In genomic region chr4:88659061-88659889, GRCh38 we compare ENCODE assay signal across 8 cellular contexts. TPM values are rescaled to one million over a fixed set of nuclear protein-coding genes. Genes with fewer than 3 reads are reported as not detected.
A peak's percentile ranks its signal among the peaks of the same experiment; 100 is the strongest.
DNase-seq lines count a peak whose midpoint lies in the region; ATAC-seq, FAIRE-seq and TF ChIP-seq lines count a peak whose summit lies in the region.

No MANE protein-coding gene starts in this region.

- H3K36me3 ChIP-seq in body of pancreas (replicated peaks in 1 of 2; ENCODE audit: insufficient read depth in 1 of 2, low read depth in 2 of 2): no peaks in the 10 kb centered on the region

- H3K27me3 ChIP-seq in body of pancreas: no peaks in the 10 kb centered on the region

- intact Hi-C loops in body of pancreas (cut with DNase I): loop anchor here (5.0 kb wide), 1 partner anchor 122 kb away; no protein-coding TSS in a partner anchor

- H3K9me3 ChIP-seq in body of pancreas: no peaks in the 10 kb centered on the region

- WGBS in body of pancreas, 2 donors: 25 to 29% methylated on average over 4 of the region's 4 CpGs

- FAIRE-seq in RCC 7860 (lab: Jason Lieb, UNC): no peak

- peaks cover 9% of the 10 kb centered on the region for H3K4me1 ChIP-seq in body of pancreas

- DNase-seq in NCI-H2196 (lab: John Stamatoyannopoulos, UW; ENCODE audit: unreplicated experiment): peak; percentile 3
- no peak for DNase-seq in NCI-H2196 treated with DMSO at 0.1 percent for 48 hours (lab: John Stamatoyannopoulos, UW; ENCODE audit: unreplicated experiment)
- DNase-seq in RCC 7860 (ENCODE audit: low spot score): peak; percentile 39
- DNase-seq in body of pancreas: peak; percentile 56 to 75 (median 66)
- peak; percentile 71 for DNase-seq in iPS-NIHi11 (ENCODE audit: low spot score)
- peak; percentile 5 to 8 for DNase-seq in stimulated activated CD4-positive, alpha-beta T cell treated with anti-CD3 and anti-CD28 coated beads, Interleukin-1b, Interleukin-23, amount 100 ng/mL, for 4 hours (ENCODE audit: low read depth in 2 of 2)

- TF ChIP-seq POLR2A in body of pancreas (IDR thresholded peaks at IDR 0.05): no peak

- no peak overlapping the region for H3K4me3 ChIP-seq in body of pancreas

- peak overlapping the region in 1 of 4 donors; percentile 31 for H3K27ac ChIP-seq in body of pancreas

- TF ChIP-seq CTCF in body of pancreas (IDR thresholded peaks at IDR 0.05): peak; percentile 32 to 87 (median 78)

- ATAC-seq in GM19397 (IDR thresholded peaks at IDR 0.05; ENCODE audit: unreplicated experiment): peak; percentile 86
- ATAC-seq in HG03354 (IDR thresholded peaks at IDR 0.05; ENCODE audit: poor library complexity, severe bottlenecking, unreplicated experiment): peak; percentile 96
- peak; percentile 91 for ATAC-seq in body of pancreas

RNA-seq across cellular contexts. Expression of gene NAP1L5, which starts 38.4 kb away (rescaled TPM):
- total RNA-seq in body of pancreas: 1 to 10 TPM; 3.1 to 7.3 TPM
